In genomic region chr7:27172823-27173411, GRCh38 we compare ENCODE assay signal across 1 cellular context.
TF ChIP-seq lines count a peak whose summit lies in the region.

No MANE protein-coding gene starts in this region.

TF ChIP-seq in HEK293, 187 proteins besides CTCF, POLR2A, EP300 and RAD21 (continues in another document):
- no peak for TF ChIP-seq ZNF404 (tag by site-specific recombination; IDR thresholded peaks at IDR 0.05)
- TF ChIP-seq IKZF3 (tag by site-specific recombination; IDR thresholded peaks at IDR 0.05): peak; percentile 81
- TF ChIP-seq SP3 (tag by site-specific recombination; IDR thresholded peaks at IDR 0.05): peak; percentile 40; the same call in 1 of the 2 replicates
- no peak; the same call in none of the 2 replicates for TF ChIP-seq KLF1 (tag by site-specific recombination; IDR thresholded peaks at IDR 0.05)
- no peak for TF ChIP-seq ZNF518A (tag by site-specific recombination; conservative IDR thresholded peaks at IDR 0.05; ENCODE audit: low read depth)
- TF ChIP-seq ZNF391 (tag by site-specific recombination; IDR thresholded peaks at IDR 0.05; ENCODE audit: borderline replicate concordance, low read depth): peak; percentile 31; the same call in 1 of the 2 replicates
- TF ChIP-seq SCRT1 (tag by site-specific recombination; IDR thresholded peaks at IDR 0.05; ENCODE audit: borderline replicate concordance): no peak
- TF ChIP-seq ZNF449 (tag by site-specific recombination; IDR thresholded peaks at IDR 0.05): peak; percentile 46; the same call in 1 of the 2 replicates
- TF ChIP-seq ZNF560 (tag by site-specific recombination; IDR thresholded peaks at IDR 0.05; ENCODE audit: borderline replicate concordance): no peak
- 0 out of 2 replicates have a peak, but pooled peaks have one; percentile 35 for TF ChIP-seq KLF9 (tag by site-specific recombination; IDR thresholded peaks at IDR 0.05; ENCODE audit: low read depth)
- peak; percentile 68; the same call in 1 of the 2 replicates for TF ChIP-seq KLF7 (tag by site-specific recombination; IDR thresholded peaks at IDR 0.05; ENCODE audit: borderline replicate concordance)
- TF ChIP-seq ZNF596 (tag by site-specific recombination; IDR thresholded peaks at IDR 0.05): peak; percentile 63; the same call in 1 of the 2 replicates
- TF ChIP-seq ZNF423 (tag by site-specific recombination; IDR thresholded peaks at IDR 0.05): peak; percentile 61
- TF ChIP-seq, protein P1, sequence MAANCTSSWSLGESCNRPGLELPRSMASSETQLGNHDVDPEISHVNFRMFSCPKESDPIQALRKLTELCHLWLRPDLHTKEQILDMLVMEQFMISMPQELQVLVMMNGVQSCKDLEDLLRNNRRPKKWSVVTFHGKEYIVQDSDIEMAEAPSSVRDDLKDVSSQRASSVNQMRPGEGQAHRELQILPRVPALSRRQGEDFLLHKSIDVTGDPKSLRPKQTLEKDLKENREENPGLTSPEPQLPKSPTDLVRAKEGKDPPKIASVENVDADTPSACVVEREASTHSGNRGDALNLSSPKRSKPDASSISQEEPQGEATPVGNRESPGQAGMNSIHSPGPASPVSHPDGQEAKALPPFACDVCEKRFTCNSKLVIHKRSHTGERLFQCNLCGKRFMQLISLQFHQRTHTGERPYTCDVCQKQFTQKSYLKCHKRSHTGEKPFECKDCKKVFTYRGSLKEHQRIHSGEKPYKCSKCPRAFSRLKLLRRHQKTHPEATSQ (tag by site-specific recombination; IDR thresholded peaks at IDR 0.05): no peak
- TF ChIP-seq ZNF549 (tag by site-specific recombination; IDR thresholded peaks at IDR 0.05): no peak
- TF ChIP-seq, protein P2, sequence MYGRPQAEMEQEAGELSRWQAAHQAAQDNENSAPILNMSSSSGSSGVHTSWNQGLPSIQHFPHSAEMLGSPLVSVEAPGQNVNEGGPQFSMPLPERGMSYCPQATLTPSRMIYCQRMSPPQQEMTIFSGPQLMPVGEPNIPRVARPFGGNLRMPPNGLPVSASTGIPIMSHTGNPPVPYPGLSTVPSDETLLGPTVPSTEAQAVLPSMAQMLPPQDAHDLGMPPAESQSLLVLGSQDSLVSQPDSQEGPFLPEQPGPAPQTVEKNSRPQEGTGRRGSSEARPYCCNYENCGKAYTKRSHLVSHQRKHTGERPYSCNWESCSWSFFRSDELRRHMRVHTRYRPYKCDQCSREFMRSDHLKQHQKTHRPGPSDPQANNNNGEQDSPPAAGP (tag by site-specific recombination; IDR thresholded peaks at IDR 0.05): peak; percentile 77; the same call in 1 of the 2 replicates
- TF ChIP-seq ZNF692 (tag by site-specific recombination; IDR thresholded peaks at IDR 0.05): 0 out of 2 replicates have a peak, but pooled peaks have one; percentile 32
- 0 out of 2 replicates have a peak, but pooled peaks have one; percentile 26 for TF ChIP-seq ZNF76 (tag by site-specific recombination; IDR thresholded peaks at IDR 0.05; ENCODE audit: borderline replicate concordance, low read depth)
- peak; percentile 56 for TF ChIP-seq PRDM6 (tag by site-specific recombination; IDR thresholded peaks at IDR 0.05)
- TF ChIP-seq ZNF175 (tag by site-specific recombination; IDR thresholded peaks at IDR 0.05): no peak
- no peak for TF ChIP-seq ZNF354C (tag by site-specific recombination; IDR thresholded peaks at IDR 0.05; ENCODE audit: borderline replicate concordance, low read depth)
- TF ChIP-seq ZBTB7A (tag by site-specific recombination; IDR thresholded peaks at IDR 0.05; ENCODE audit: low read depth): no peak
- peak; percentile 83 for TF ChIP-seq ZBTB17 (tag by site-specific recombination; IDR thresholded peaks at IDR 0.05)
- TF ChIP-seq ZBTB48 (tag by site-specific recombination; IDR thresholded peaks at IDR 0.05): peak; percentile 79
- peak; percentile 38; the same call in 1 of the 2 replicates for TF ChIP-seq TCF7L2 (IDR thresholded peaks at IDR 0.05; ENCODE audit: borderline replicate concordance, low read depth, low read length)
- TF ChIP-seq ZNF701 (tag by site-specific recombination; IDR thresholded peaks at IDR 0.05): no peak
- TF ChIP-seq ZNF664 (tag by site-specific recombination; IDR thresholded peaks at IDR 0.05): no peak
- peak; percentile 87 for TF ChIP-seq ZFHX2 (tag by site-specific recombination; conservative IDR thresholded peaks at IDR 0.05)
- TF ChIP-seq GLI2 (tag by site-specific recombination; IDR thresholded peaks at IDR 0.05; ENCODE audit: borderline replicate concordance, low read depth): no peak
- TF ChIP-seq ZNF629 (tag by site-specific recombination; IDR thresholded peaks at IDR 0.05): peak; percentile 48; the same call in 1 of the 2 replicates
- TF ChIP-seq ZBTB20 (tag by site-specific recombination; IDR thresholded peaks at IDR 0.05): no peak
- no peak for TF ChIP-seq ZNF292 (tag by site-specific recombination; IDR thresholded peaks at IDR 0.05; ENCODE audit: borderline replicate concordance, low read depth)
- TF ChIP-seq ZSCAN30 (tag by site-specific recombination; IDR thresholded peaks at IDR 0.05): peak; percentile 83
- TF ChIP-seq, protein P3, sequence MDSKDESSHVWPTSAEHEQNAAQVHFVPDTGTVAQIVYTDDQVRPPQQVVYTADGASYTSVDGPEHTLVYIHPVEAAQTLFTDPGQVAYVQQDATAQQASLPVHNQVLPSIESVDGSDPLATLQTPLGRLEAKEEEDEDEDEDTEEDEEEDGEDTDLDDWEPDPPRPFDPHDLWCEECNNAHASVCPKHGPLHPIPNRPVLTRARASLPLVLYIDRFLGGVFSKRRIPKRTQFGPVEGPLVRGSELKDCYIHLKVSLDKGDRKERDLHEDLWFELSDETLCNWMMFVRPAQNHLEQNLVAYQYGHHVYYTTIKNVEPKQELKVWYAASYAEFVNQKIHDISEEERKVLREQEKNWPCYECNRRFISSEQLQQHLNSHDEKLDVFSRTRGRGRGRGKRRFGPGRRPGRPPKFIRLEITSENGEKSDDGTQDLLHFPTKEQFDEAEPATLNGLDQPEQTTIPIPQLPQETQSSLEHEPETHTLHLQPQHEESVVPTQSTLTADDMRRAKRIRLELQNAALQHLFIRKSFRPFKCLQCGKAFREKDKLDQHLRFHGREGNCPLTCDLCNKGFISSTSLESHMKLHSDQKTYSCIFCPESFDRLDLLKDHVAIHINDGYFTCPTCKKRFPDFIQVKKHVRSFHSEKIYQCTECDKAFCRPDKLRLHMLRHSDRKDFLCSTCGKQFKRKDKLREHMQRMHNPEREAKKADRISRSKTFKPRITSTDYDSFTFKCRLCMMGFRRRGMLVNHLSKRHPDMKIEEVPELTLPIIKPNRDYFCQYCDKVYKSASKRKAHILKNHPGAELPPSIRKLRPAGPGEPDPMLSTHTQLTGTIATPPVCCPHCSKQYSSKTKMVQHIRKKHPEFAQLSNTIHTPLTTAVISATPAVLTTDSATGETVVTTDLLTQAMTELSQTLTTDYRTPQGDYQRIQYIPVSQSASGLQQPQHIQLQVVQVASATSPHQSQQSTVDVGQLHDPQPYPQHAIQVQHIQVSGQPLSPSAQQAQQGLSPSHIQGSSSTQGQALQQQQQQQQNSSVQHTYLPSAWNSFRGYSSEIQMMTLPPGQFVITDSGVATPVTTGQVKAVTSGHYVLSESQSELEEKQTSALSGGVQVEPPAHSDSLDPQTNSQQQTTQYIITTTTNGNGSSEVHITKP (tag by site-specific recombination; IDR thresholded peaks at IDR 0.05): peak; percentile 68
- no peak for TF ChIP-seq ZNF426 (tag by site-specific recombination; IDR thresholded peaks at IDR 0.05)
- TF ChIP-seq, protein P4, sequence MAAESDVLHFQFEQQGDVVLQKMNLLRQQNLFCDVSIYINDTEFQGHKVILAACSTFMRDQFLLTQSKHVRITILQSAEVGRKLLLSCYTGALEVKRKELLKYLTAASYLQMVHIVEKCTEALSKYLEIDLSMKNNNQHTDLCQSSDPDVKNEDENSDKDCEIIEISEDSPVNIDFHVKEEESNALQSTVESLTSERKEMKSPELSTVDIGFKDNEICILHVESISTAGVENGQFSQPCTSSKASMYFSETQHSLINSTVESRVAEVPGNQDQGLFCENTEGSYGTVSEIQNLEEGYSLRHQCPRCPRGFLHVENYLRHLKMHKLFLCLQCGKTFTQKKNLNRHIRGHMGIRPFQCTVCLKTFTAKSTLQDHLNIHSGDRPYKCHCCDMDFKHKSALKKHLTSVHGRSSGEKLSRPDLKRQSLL (tag by site-specific recombination; IDR thresholded peaks at IDR 0.05): no peak
- peak; percentile 31; the same call in 1 of the 2 replicates for TF ChIP-seq ZFP37 (tag by site-specific recombination; IDR thresholded peaks at IDR 0.05)
- TF ChIP-seq ZNF169 (tag by site-specific recombination; IDR thresholded peaks at IDR 0.05): no peak
